ENCODE assay signal across 22 cellular contexts in genomic region chr16:78323315-78323714, GRCh38.
"Had no signal": no experiment of that assay in that cellular context is flagged by ENCODE, and none has a peak within 500 bp of the region (broad histone marks: within the 10 kb centered on the region; RNA-seq: fewer than 3 reads in every experiment).

No MANE protein-coding gene starts in this region.

- H3K9me3 ChIP-seq: MG63, SJSA1 had no signal

- H3K4me3 ChIP-seq: MG63, SJSA1, SK-N-MC had no signal

- H3K36me3 ChIP-seq: MG63, SJSA1 had no signal

- H3K27ac ChIP-seq: SJSA1, SK-N-MC had no signal

- ATAC-seq: HepG2 had no signal

- DNase-seq: IMR-90, Karpas-422, KG1, MG63, NCI-H1092 treated with DMSO at 0.1 percent for 48 hours, NCI-H1436, NCI-H187, NCI-H2029, NCI-H2081 treated with DMSO at 0.1 percent for 48 hours, NCI-H2171, NCI-H226, NCI-H446, NCI-H510A, NCI-H524 treated with DMSO at 0.1 percent for 48 hours, NCI-H69, NCI-H774, Right ventricle myocardium superior, RPMI8226, SIG-M5 had no signal

- H3K27me3 ChIP-seq: MG63, SJSA1 had no signal
